8 cellular contexts compared by ENCODE assay signal in genomic region chr12:11729008-11729407, GRCh38.
DNase-seq lines count a peak whose midpoint lies in the region; ATAC-seq and TF ChIP-seq lines count a peak whose summit lies in the region.

No MANE protein-coding gene starts in this region.

- POLR2A ChIA-PET in CD4-positive, alpha-beta T cell (lab: Charles Lee), result interaction anchor here (1.5 kb wide), 1 partner anchor 303 kb away, joined by 4 read pairs; no protein-coding TSS in a partner anchor
- POLR2A ChIA-PET in HCT116 (lab: Charles Lee) (no interaction called here), T-cell (lab: Charles Lee) (interaction anchor here in 1 of 2 donors (0.6 kb wide), 1 partner anchor 32 kb away, joined by 3 read pairs; no protein-coding TSS in a partner anchor), A673 (lab: Charles Lee; ENCODE audit: low non-redundant PET) (no interaction called here)

- no peaks in the 10 kb centered on the region for H3K9me3 Mint-ChIP-seq in CD4-positive, alpha-beta T cell
- H3K9me3 Mint-ChIP-seq in T-cell (no peaks in the 10 kb centered on the region), mesothelial cell of epicardium (no peaks in the 10 kb centered on the region)

- TF ChIP-seq POLR2A in HCT116 (IDR thresholded peaks at IDR 0.05; ENCODE audit: borderline replicate concordance, extremely low read depth, insufficient read depth, insufficient read length), result no peak

- no peaks in the 10 kb centered on the region for H3K9me2 ChIP-seq in HCT116 (ENCODE audit: insufficient read depth)

- H3K4me3 Mint-ChIP-seq in CD4-positive, alpha-beta T cell, result peak overlapping the region; percentile 23
- H3K4me3 Mint-ChIP-seq in T-cell (peak overlapping the region in 1 of 3 donors; percentile 69), mesothelial cell of epicardium (no peak overlapping the region)

- H4K20me1 ChIP-seq in HCT116 (ENCODE audit: insufficient read depth), result no peaks in the 10 kb centered on the region

- H3K4me3 ChIP-seq in HCT116 (replicated peaks in 1 of 2; ENCODE audit: low read depth in 1 of 2, low read length in 2 of 2), result no peak overlapping the region
- no peak overlapping the region for H3K4me3 ChIP-seq in A673 (ENCODE audit: low read depth, low read length, poor library complexity, severe bottlenecking)

- H3K79me2 ChIP-seq in HCT116 (ENCODE audit: insufficient read depth, low read length), result no peaks in the 10 kb centered on the region

- CTCF ChIA-PET in CD4-positive, alpha-beta T cell (lab: Charles Lee), result interaction anchor here (1.7 kb wide), 1 partner anchor 304 kb away, joined by 4 read pairs; no protein-coding TSS in a partner anchor
- CTCF ChIA-PET in HCT116 (lab: Charles Lee), result no interaction called here
- CTCF ChIA-PET in T-cell (lab: Charles Lee), result interaction anchor here in 1 of 2 donors (0.5 kb wide), 1 partner anchor 308 kb away, joined by 3 read pairs; no protein-coding TSS in a partner anchor
- CTCF ChIA-PET in A673 (lab: Charles Lee), result no interaction called here

- DNase-seq in CD4-positive, alpha-beta T cell, result no peak
- no peak for DNase-seq in HCT116 (ENCODE audit: low read depth, low spot score)
- DNase-seq in T-cell, result no peak
- DNase-seq in mesothelial cell of epicardium (ENCODE audit: low spot score in 2 of 2, unreplicated experiment in 2 of 2), result no peak
- no peak for DNase-seq in A673 (ENCODE audit: low spot score)
- no peak for DNase-seq in epidermal melanocyte (ENCODE audit: insufficient read length, low spot score)
- no peak for DNase-seq in 8988T

- no peaks in the 10 kb centered on the region for H3K36me3 Mint-ChIP-seq in CD4-positive, alpha-beta T cell (ENCODE audit: low read depth)
- H3K36me3 Mint-ChIP-seq in T-cell (peaks cover 8% of the 10 kb centered on the region), mesothelial cell of epicardium (no peaks in the 10 kb centered on the region)

- H3K9ac ChIP-seq in HCT116 (ENCODE audit: low read length), result no peak overlapping the region

- no peaks in the 10 kb centered on the region for H3K27me3 Mint-ChIP-seq in CD4-positive, alpha-beta T cell
- H3K27me3 Mint-ChIP-seq in T-cell, result no peaks in the 10 kb centered on the region
- H3K27me3 Mint-ChIP-seq in mesothelial cell of epicardium (ENCODE audit: low read depth), result no peaks in the 10 kb centered on the region

- H3K36me3 ChIP-seq in HCT116 (ENCODE audit: control insufficient read depth in 1 of 2, insufficient read depth in 2 of 2, low read length in 2 of 2) (no peaks in the 10 kb centered on the region), A673 (ENCODE audit: insufficient read depth, low read length, poor library complexity, severe bottlenecking) (no peaks in the 10 kb centered on the region)

- peak overlapping the region; percentile 40; the same call in 1 of the 2 replicates for H3K4me2 ChIP-seq in HCT116 (ENCODE audit: low read length)

- ATAC-seq in CD4-positive, alpha-beta T cell (ENCODE audit: poor library complexity), result no peak
- no peak for ATAC-seq in HCT116
- ATAC-seq in T-cell (replicated peaks in 1 of 4), result peak in 1 of 4 experiments; percentile 19
- ATAC-seq in HG03460 (IDR thresholded peaks at IDR 0.05; ENCODE audit: unreplicated experiment), result no peak

- H3K4me1 Mint-ChIP-seq in CD4-positive, alpha-beta T cell (ENCODE audit: low read depth), result peaks cover 70% of the 10 kb centered on the region
- H3K4me1 Mint-ChIP-seq in T-cell (peaks cover 69 to 88% (median 83%) of the 10 kb centered on the region in 3 donors), mesothelial cell of epicardium (peaks cover 47% of the 10 kb centered on the region)

- H3K27me3 ChIP-seq in CD4-positive, alpha-beta T cell (ENCODE audit: control insufficient read depth, insufficient read depth, low read length), result no peaks in the 10 kb centered on the region
- no peaks in the 10 kb centered on the region for H3K27me3 ChIP-seq in HCT116 (ENCODE audit: insufficient read depth, low read length)
- no peaks in the 10 kb centered on the region for H3K27me3 ChIP-seq in A673 (replicated peaks; ENCODE audit: insufficient read depth, low read depth, low read length, poor library complexity)

- no peak for TF ChIP-seq CTCF in CD4-positive, alpha-beta T cell (IDR thresholded peaks at IDR 0.05)
- TF ChIP-seq CTCF in HCT116 (IDR thresholded peaks at IDR 0.05 in 2 of 3, conservative IDR thresholded peaks at IDR 0.05 in 1 of 3; ENCODE audit: borderline replicate concordance in 1 of 3, insufficient read depth in 1 of 3, low read depth in 2 of 3, low read length in 2 of 3), result no peak
- TF ChIP-seq CTCF in mesothelial cell of epicardium (IDR thresholded peaks at IDR 0.05; ENCODE audit: unreplicated experiment), result no peak
- no peak for TF ChIP-seq CTCF in A673 (conservative IDR thresholded peaks at IDR 0.05; ENCODE audit: low read depth, low read length)

- no peaks in the 10 kb centered on the region for H3K9me3 ChIP-seq in CD4-positive, alpha-beta T cell (ENCODE audit: control insufficient read depth, low read length)
- no peaks in the 10 kb centered on the region for H3K9me3 ChIP-seq in HCT116 (ENCODE audit: control insufficient read depth in 1 of 2, insufficient read depth in 1 of 2, low read depth in 1 of 2, low read length in 2 of 2)
- no peaks in the 10 kb centered on the region for H3K9me3 ChIP-seq in A673 (ENCODE audit: low read depth, low read length, poor library complexity, severe bottlenecking)

- no peak overlapping the region for H3K27ac ChIP-seq in CD4-positive, alpha-beta T cell (ENCODE audit: low read depth, low read length)
- H3K27ac ChIP-seq in HCT116 (ENCODE audit: low read depth, low read length) (no peak overlapping the region), A673 (ENCODE audit: low read depth, low read length, poor library complexity, severe bottlenecking) (no peak overlapping the region)

- no peak overlapping the region for H2AFZ ChIP-seq in HCT116 (ENCODE audit: low read depth, low read length, poor library complexity, severe bottlenecking)

- H3K4me1 ChIP-seq in HCT116 (ENCODE audit: control insufficient read depth in 1 of 2, insufficient read depth in 2 of 2, low read length in 2 of 2) (peaks cover 33 to 34% of the 10 kb centered on the region in 2 experiments), A673 (ENCODE audit: insufficient read depth, low read length, poor library complexity, severe bottlenecking) (peaks cover 36% of the 10 kb centered on the region)

- H3K27ac Mint-ChIP-seq in CD4-positive, alpha-beta T cell, result peak overlapping the region; percentile 92
- H3K27ac Mint-ChIP-seq in T-cell, result peak overlapping the region; percentile 94 to 95
- H3K27ac Mint-ChIP-seq in mesothelial cell of epicardium, result peak overlapping the region; percentile 55

- intact Hi-C loops in CD4-positive, alpha-beta T cell (cut with DNase I, micrococcal nuclease), result loop anchor here in 1 of 2 experiments (5.0 kb wide), 1 partner anchor 303 kb away; no protein-coding TSS in a partner anchor
- intact Hi-C loops in HCT116 (cut with micrococcal nuclease) (loop anchor here (1.0 kb wide), 1 partner anchor 15 kb away; no protein-coding TSS in a partner anchor), A673 (cut with micrococcal nuclease; ENCODE audit: unreplicated experiment) (no loop called here)

- RAD21 ChIA-PET in HCT116 (lab: Charles Lee; ENCODE audit: low non-redundant PET in 1 of 2, low total read pairs in 2 of 2, uncharacterized antibody in 2 of 2, unreplicated experiment in 2 of 2), result no interaction called here

- no peak for TF ChIP-seq RAD21 in HCT116 (IDR thresholded peaks at IDR 0.05; ENCODE audit: low read depth)

- BruUV-seq in HCT116 (replicated peaks; lab: Mats Ljungman, UMichigan) (no TSS peak), A673 (replicated peaks; lab: Mats Ljungman, UMichigan) (no TSS peak)

TF ChIP-seq in HCT116, 20 proteins besides CTCF, POLR2A, EP300 and RAD21 (continues in another document):
- TF ChIP-seq SIN3A (IDR thresholded peaks at IDR 0.05; ENCODE audit: low read depth), result no peak
- no peak for TF ChIP-seq ELF1 (IDR thresholded peaks at IDR 0.05; ENCODE audit: borderline replicate concordance, low read depth)
- TF ChIP-seq MAX (IDR thresholded peaks at IDR 0.05), result no peak
- no peak for TF ChIP-seq ATF3 (IDR thresholded peaks at IDR 0.05)
- TF ChIP-seq REST (IDR thresholded peaks at IDR 0.05; ENCODE audit: low read depth), result no peak
- TF ChIP-seq FOSL1 (IDR thresholded peaks at IDR 0.05; ENCODE audit: low read depth), result no peak
- TF ChIP-seq POLR2AphosphoS5 (IDR thresholded peaks at IDR 0.05; ENCODE audit: low read depth, low read length), result no peak
- TF ChIP-seq CEBPB (IDR thresholded peaks at IDR 0.05; ENCODE audit: low read depth), result no peak
- TF ChIP-seq EGR1 (IDR thresholded peaks at IDR 0.05; ENCODE audit: low read depth), result no peak
- no peak for TF ChIP-seq ZFX (IDR thresholded peaks at IDR 0.05)
- TF ChIP-seq JUND (IDR thresholded peaks at IDR 0.05), result no peak
